ENCODE assay signal across 1 cellular context in genomic region chr2:169848959-169849693, GRCh38.
TF ChIP-seq lines count a peak whose summit lies in the region.
"Not testable (repeated sequence)": the region's sequence is repeated elsewhere in the genome, so short reads cannot be mapped to it uniquely, and the experiment has no call there.

No MANE protein-coding gene starts in this region.

TF ChIP-seq in HepG2, 621 proteins besides CTCF, POLR2A, EP300 and RAD21:
- TF ChIP-seq HNF1A (IDR thresholded peaks at IDR 0.05; ENCODE audit: low read depth); NR2F6 (IDR thresholded peaks at IDR 0.05): not testable (repeated sequence)
- peak; percentile 15; the same call in 1 of the 2 replicates for TF ChIP-seq HNF1A (CRISPR knock-in tag; IDR thresholded peaks at IDR 0.05; ENCODE audit: borderline replicate concordance)
- TF ChIP-seq ZMYM4 (CRISPR knock-in tag; IDR thresholded peaks at IDR 0.05) = peak; percentile 57; the same call in 1 of the 2 replicates
- peak; percentile 95 for TF ChIP-seq MEF2D (CRISPR knock-in tag; IDR thresholded peaks at IDR 0.05)
- 0 out of 2 replicates have a peak, but pooled peaks have one; percentile 26 for TF ChIP-seq RXRB (CRISPR knock-in tag; IDR thresholded peaks at IDR 0.05; ENCODE audit: borderline replicate concordance)
- TF ChIP-seq NR2F6 (CRISPR knock-in tag; IDR thresholded peaks at IDR 0.05) = peak; percentile 28; the same call in 1 of the 2 replicates
- peak; percentile 88 for TF ChIP-seq RARA (CRISPR knock-in tag; IDR thresholded peaks at IDR 0.05)
- TF ChIP-seq HNF1B (CRISPR knock-in tag; IDR thresholded peaks at IDR 0.05) = 0 out of 2 replicates have a peak, but pooled peaks have one; percentile 24
- TF ChIP-seq ZBTB33 (CRISPR knock-in tag; IDR thresholded peaks at IDR 0.05) = peak; percentile 60; the same call in 1 of the 2 replicates
TF ChIP-seq in HepG2: peak in this region for 8; not testable (repeated sequence) for 613.
